8 cellular contexts compared by ENCODE assay signal in genomic region chr9:89024727-89025126, GRCh38. TPM values are rescaled to one million over a fixed set of nuclear protein-coding genes. Genes with fewer than 3 reads are reported as not detected.
"Had no signal": no experiment of that assay in that cellular context is flagged by ENCODE, and none has a peak within 500 bp of the region (broad histone marks: within the 10 kb centered on the region; RNA-seq: fewer than 3 reads in every experiment).

No MANE protein-coding gene starts in this region.

- ATAC-seq: GM23338, HepG2 had no signal

- DNase-seq: H9, HCEC 1CT had no signal

- FAIRE-seq: H1, H54, HepG2 had no signal

- H3K4me3 ChIP-seq: GM23338 had no signal

- H3K27ac ChIP-seq: HL-60 had no signal

RNA-seq across cellular contexts. Expression of gene S1PR3, which starts 33.5 kb away (rescaled TPM):
- polyA plus RNA-seq: HepG2, IgD-negative memory B cell had no signal
